ENCODE assay signal across 1 cellular context in the genomic region with DNA sequence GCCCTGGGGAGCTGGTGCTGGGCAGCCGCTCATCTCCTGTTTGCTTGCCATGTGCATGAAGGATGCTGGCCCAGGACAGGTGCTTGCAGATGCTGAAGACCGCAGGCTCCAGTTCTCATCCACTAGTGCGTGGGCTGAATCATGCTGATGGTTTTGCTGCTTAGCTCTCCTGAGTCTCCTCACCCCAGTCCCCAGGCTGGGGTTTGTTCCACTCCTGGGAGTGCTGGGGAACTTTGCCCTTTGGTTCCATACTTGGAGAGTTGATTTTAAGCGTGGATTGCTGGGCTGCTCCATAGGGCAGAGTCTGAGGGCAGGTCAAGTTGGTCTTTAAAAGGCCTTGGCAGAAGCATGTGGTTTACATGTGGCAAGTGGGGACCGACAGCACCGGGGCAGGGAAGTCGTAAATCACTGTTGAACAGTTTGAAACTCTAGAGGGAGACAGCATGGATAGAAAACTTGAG.
TF ChIP-seq lines count a peak whose summit lies in the region.

No MANE protein-coding gene starts in this region.

TF ChIP-seq in HepG2, 621 proteins besides CTCF, POLR2A, EP300 and RAD21 (continued from another document and continues in another):
- TF ChIP-seq, protein P1, sequence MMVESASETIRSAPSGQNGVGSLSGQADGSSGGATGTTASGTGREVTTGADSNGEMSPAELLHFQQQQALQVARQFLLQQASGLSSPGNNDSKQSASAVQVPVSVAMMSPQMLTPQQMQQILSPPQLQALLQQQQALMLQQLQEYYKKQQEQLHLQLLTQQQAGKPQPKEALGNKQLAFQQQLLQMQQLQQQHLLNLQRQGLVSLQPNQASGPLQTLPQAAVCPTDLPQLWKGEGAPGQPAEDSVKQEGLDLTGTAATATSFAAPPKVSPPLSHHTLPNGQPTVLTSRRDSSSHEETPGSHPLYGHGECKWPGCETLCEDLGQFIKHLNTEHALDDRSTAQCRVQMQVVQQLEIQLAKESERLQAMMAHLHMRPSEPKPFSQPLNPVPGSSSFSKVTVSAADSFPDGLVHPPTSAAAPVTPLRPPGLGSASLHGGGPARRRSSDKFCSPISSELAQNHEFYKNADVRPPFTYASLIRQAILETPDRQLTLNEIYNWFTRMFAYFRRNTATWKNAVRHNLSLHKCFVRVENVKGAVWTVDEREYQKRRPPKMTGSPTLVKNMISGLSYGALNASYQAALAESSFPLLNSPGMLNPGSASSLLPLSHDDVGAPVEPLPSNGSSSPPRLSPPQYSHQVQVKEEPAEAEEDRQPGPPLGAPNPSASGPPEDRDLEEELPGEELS (CRISPR knock-in tag; IDR thresholded peaks at IDR 0.05): no peak
- TF ChIP-seq RORA (CRISPR knock-in tag; IDR thresholded peaks at IDR 0.05) (no peak), KDM6A (CRISPR knock-in tag; IDR thresholded peaks at IDR 0.05; ENCODE audit: low read depth) (0 out of 2 replicates have a peak, but pooled peaks have one; percentile 35), ZNF3 (CRISPR knock-in tag; IDR thresholded peaks at IDR 0.05) (no peak), RCOR2 (CRISPR knock-in tag; IDR thresholded peaks at IDR 0.05) (no peak), ZFX (CRISPR knock-in tag; IDR thresholded peaks at IDR 0.05; ENCODE audit: low read depth) (peak; percentile 60), ZNF670 (CRISPR knock-in tag; IDR thresholded peaks at IDR 0.05; ENCODE audit: borderline replicate concordance) (peak; percentile 79; the same call in 1 of the 2 replicates), ZFP36L2 (CRISPR knock-in tag; IDR thresholded peaks at IDR 0.05) (no peak), HOXA7 (CRISPR knock-in tag; IDR thresholded peaks at IDR 0.05) (no peak), HCFC1 (IDR thresholded peaks at IDR 0.05; ENCODE audit: low read depth, low read length) (no peak), TP53 (CRISPR knock-in tag; conservative IDR thresholded peaks at IDR 0.05) (no peak), MYNN (CRISPR knock-in tag; IDR thresholded peaks at IDR 0.05; ENCODE audit: low read depth) (no peak), ZFYVE20 (CRISPR knock-in tag; IDR thresholded peaks at IDR 0.05; ENCODE audit: borderline replicate concordance, low read depth) (no peak), ZSCAN12 (CRISPR knock-in tag; IDR thresholded peaks at IDR 0.05) (no peak), ZMAT5 (CRISPR knock-in tag; IDR thresholded peaks at IDR 0.05; ENCODE audit: borderline replicate concordance, low read depth) (no peak), STAG1 (CRISPR knock-in tag; IDR thresholded peaks at IDR 0.05) (no peak), ZFP82 (CRISPR knock-in tag; IDR thresholded peaks at IDR 0.05; ENCODE audit: borderline replicate concordance) (no peak), HMGA1 (CRISPR knock-in tag; conservative IDR thresholded peaks at IDR 0.05) (no peak), UBTF (CRISPR knock-in tag; IDR thresholded peaks at IDR 0.05) (no peak), HIVEP1 (CRISPR knock-in tag; IDR thresholded peaks at IDR 0.05) (no peak), ZNF761 (CRISPR knock-in tag; conservative IDR thresholded peaks at IDR 0.05) (no peak), ZNF746 (CRISPR knock-in tag; IDR thresholded peaks at IDR 0.05) (no peak), ZNF160 (CRISPR knock-in tag; IDR thresholded peaks at IDR 0.05) (peak; percentile 72; the same call in 1 of the 2 replicates), RARA (CRISPR knock-in tag; IDR thresholded peaks at IDR 0.05) (peak; percentile 83), IRF9 (CRISPR knock-in tag; IDR thresholded peaks at IDR 0.05; ENCODE audit: borderline replicate concordance) (peak; percentile 74; the same call in 1 of the 2 replicates), RBAK (CRISPR knock-in tag; IDR thresholded peaks at IDR 0.05) (no peak), ZNF430 (CRISPR knock-in tag; IDR thresholded peaks at IDR 0.05) (peak; percentile 57; the same call in 1 of the 2 replicates), ZHX2 (IDR thresholded peaks at IDR 0.05; ENCODE audit: low read depth) (no peak), ZHX2 (CRISPR knock-in tag; IDR thresholded peaks at IDR 0.05; ENCODE audit: borderline replicate concordance) (no peak), ZSCAN31 (CRISPR knock-in tag; IDR thresholded peaks at IDR 0.05; ENCODE audit: low read depth) (no peak), FOXA3 (CRISPR knock-in tag; IDR thresholded peaks at IDR 0.05) (peak; percentile 47; the same call in 1 of the 2 replicates), TFE3 (CRISPR knock-in tag; IDR thresholded peaks at IDR 0.05) (peak; percentile 39)
- TF ChIP-seq, protein P2, sequence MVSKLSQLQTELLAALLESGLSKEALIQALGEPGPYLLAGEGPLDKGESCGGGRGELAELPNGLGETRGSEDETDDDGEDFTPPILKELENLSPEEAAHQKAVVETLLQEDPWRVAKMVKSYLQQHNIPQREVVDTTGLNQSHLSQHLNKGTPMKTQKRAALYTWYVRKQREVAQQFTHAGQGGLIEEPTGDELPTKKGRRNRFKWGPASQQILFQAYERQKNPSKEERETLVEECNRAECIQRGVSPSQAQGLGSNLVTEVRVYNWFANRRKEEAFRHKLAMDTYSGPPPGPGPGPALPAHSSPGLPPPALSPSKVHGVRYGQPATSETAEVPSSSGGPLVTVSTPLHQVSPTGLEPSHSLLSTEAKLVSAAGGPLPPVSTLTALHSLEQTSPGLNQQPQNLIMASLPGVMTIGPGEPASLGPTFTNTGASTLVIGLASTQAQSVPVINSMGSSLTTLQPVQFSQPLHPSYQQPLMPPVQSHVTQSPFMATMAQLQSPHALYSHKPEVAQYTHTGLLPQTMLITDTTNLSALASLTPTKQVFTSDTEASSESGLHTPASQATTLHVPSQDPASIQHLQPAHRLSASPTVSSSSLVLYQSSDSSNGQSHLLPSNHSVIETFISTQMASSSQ (IDR thresholded peaks at IDR 0.05; ENCODE audit: low read depth): no peak
- TF ChIP-seq, protein P2 (CRISPR knock-in tag; IDR thresholded peaks at IDR 0.05; ENCODE audit: borderline replicate concordance): no peak
- TF ChIP-seq, protein P3, sequence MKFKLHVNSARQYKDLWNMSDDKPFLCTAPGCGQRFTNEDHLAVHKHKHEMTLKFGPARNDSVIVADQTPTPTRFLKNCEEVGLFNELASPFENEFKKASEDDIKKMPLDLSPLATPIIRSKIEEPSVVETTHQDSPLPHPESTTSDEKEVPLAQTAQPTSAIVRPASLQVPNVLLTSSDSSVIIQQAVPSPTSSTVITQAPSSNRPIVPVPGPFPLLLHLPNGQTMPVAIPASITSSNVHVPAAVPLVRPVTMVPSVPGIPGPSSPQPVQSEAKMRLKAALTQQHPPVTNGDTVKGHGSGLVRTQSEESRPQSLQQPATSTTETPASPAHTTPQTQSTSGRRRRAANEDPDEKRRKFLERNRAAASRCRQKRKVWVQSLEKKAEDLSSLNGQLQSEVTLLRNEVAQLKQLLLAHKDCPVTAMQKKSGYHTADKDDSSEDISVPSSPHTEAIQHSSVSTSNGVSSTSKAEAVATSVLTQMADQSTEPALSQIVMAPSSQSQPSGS (CRISPR knock-in tag; IDR thresholded peaks at IDR 0.05): no peak
- TF ChIP-seq, protein P4, sequence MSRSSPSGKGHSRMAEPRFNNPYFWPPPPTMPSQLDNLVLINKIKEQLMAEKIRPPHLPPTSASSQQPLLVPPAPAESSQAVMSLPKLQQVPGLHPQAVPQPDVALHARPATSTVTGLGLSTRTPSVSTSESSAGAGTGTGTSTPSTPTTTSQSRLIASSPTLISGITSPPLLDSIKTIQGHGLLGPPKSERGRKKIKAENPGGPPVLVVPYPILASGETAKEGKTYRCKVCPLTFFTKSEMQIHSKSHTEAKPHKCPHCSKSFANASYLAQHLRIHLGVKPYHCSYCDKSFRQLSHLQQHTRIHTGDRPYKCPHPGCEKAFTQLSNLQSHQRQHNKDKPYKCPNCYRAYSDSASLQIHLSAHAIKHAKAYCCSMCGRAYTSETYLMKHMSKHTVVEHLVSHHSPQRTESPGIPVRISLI (CRISPR knock-in tag; IDR thresholded peaks at IDR 0.05; ENCODE audit: borderline replicate concordance): no peak
